Comparison of ENCODE assay signal across 8 cellular contexts in the genomic region with DNA sequence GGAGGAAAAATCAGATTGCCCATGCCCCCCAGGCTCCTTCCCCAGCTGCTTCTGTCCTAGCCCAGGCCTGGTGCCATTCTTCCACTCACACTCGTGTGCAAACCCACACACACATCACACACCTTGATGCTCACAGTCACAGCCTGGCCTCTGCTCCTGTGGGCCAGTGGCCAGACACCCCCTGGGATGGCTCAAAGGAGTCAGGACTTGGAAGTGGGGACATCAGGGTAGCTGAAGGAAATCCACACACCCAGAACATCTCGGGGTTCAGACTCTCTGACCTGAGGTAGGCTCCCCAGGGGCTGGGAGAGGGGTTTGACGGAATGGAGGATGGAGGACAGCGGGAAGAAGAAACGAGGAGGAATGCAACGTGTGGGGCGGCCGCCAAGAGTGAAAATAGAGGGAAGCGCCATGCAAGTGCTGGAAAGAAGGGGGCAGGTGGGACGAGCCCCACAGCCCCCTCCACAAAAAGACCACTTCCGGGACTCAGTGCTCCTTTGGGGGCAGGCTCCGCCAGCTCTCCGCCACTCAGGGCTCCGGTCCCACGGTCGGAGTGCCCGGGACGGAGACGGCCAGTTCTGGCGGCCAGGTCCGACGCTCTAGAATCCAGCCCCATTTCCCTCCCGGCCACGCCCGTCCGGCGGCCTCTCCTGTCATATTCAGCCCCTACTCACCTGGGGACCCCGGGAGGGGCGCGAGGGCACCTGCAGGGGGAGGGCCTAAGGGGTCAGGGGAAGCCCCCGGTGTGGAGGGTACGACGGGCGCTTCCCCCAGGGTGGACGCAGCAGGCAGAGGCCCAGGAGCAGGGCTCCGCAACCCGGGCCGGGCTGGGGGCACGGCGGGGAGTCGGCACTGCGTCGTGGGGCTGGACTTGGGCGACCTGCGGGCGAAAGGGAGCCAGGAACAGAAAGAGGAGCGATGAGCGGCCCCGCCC. TPM values are rescaled to one million over a fixed set of nuclear protein-coding genes. Genes with fewer than 3 reads are reported as not detected.
DNase-seq lines count a peak whose midpoint lies in the region; ATAC-seq, FAIRE-seq and TF ChIP-seq lines count a peak whose summit lies in the region.
"Not testable (repeated sequence)": the region's sequence is repeated elsewhere in the genome, so short reads cannot be mapped to it uniquely, and the experiment has no call there.

No MANE protein-coding gene starts in this region.

- H3K4me2 ChIP-seq in GM12878 (ENCODE audit: control insufficient read depth, insufficient read depth): peak overlapping the region; percentile 89

- RAD21 ChIA-PET in GM12878 (lab: Charles Lee; ENCODE audit: unreplicated experiment): interaction anchor here (0.6 to 1.9 kb wide), 9 partner anchors 14 to 370 kb away, joined by 3 to 7 read pairs (median 3); a partner anchor contains a TSS

- H2AFZ ChIP-seq in GM12878 (ENCODE audit: control insufficient read depth, low read depth, low read length): peak overlapping the region; percentile 91

- not testable (repeated sequence) for H4K20me1 ChIP-seq in GM12878 (ENCODE audit: control insufficient read depth, insufficient read depth)

- H3K4me1 ChIP-seq in CD4-positive, CD25-positive, alpha-beta regulatory T cell (ENCODE audit: control insufficient read depth, insufficient read depth, low read length, poor library complexity, severe bottlenecking): peaks cover 14% of the 10 kb centered on the region
- H3K4me1 ChIP-seq in GM12878 (ENCODE audit: control insufficient read depth, insufficient read depth, low read length); mucosa of rectum (ENCODE audit: control insufficient read depth in 2 of 2, insufficient read depth in 2 of 2, low read length in 2 of 2): not testable (repeated sequence)
- peaks cover 0 to 61% (median 33%) of the 10 kb centered on the region in 6 donors for H3K4me1 ChIP-seq in spleen

- not testable (repeated sequence) for H3K9me3 ChIP-seq in CD4-positive, CD25-positive, alpha-beta regulatory T cell (ENCODE audit: control insufficient read depth in 2 of 2, low read length in 2 of 2); GM12878 (replicated peaks; ENCODE audit: control insufficient read depth, insufficient read depth, low read length); mucosa of rectum (ENCODE audit: control insufficient read depth in 2 of 2, low read length in 2 of 2); spleen

- peak overlapping the region; percentile 52 to 94 (median 85) for H3K27ac Mint-ChIP-seq in CD4-positive, CD25-positive, alpha-beta regulatory T cell
- H3K27ac Mint-ChIP-seq in T-cell: peak overlapping the region in 1 of 2 donors; percentile 52

- H3K36me3 ChIP-seq in CD4-positive, CD25-positive, alpha-beta regulatory T cell (ENCODE audit: control insufficient read depth, insufficient read depth, low read length); GM12878 (ENCODE audit: control insufficient read depth in 2 of 2, insufficient read depth in 2 of 2, low read length in 1 of 2); mucosa of rectum (ENCODE audit: control insufficient read depth in 2 of 2, insufficient read depth in 2 of 2, low read length in 2 of 2); spleen: not testable (repeated sequence)

- H3K27ac ChIP-seq in CD4-positive, CD25-positive, alpha-beta regulatory T cell (ENCODE audit: insufficient read depth, low read length, poor library complexity, severe bottlenecking): peak overlapping the region; percentile 62
- H3K27ac ChIP-seq in GM12878 (ENCODE audit: control insufficient read depth, insufficient read depth) (peak overlapping the region; percentile 20; the same call in 1 of the 2 replicates), mucosa of rectum (ENCODE audit: low read depth in 2 of 2, low read length in 2 of 2) (peak overlapping the region in 1 of 2 donors; percentile 38), spleen (peak overlapping the region in 6 of 8 donors; percentile 38 to 80 (median 64))

- not testable (repeated sequence) for H3K9me3 Mint-ChIP-seq in CD4-positive, CD25-positive, alpha-beta regulatory T cell; T-cell

- not testable (repeated sequence) for ATAC-seq in CD4-positive, CD25-positive, alpha-beta regulatory T cell (ENCODE audit: low read depth in 2 of 2); T-cell (replicated peaks in 1 of 4)
- ATAC-seq in GM19463 (IDR thresholded peaks at IDR 0.05; ENCODE audit: unreplicated experiment): peak; percentile 25
- peak; percentile 18 for ATAC-seq in HG03439 (IDR thresholded peaks at IDR 0.05; ENCODE audit: unreplicated experiment)
- peak; percentile 35 for ATAC-seq in GM12878
- ATAC-seq in Right ventricle myocardium inferior: peak; percentile 2

- H3K4me3 Mint-ChIP-seq in CD4-positive, CD25-positive, alpha-beta regulatory T cell: peak overlapping the region; percentile 87 to 93 (median 88)
- H3K4me3 Mint-ChIP-seq in T-cell: peak overlapping the region; percentile 80 to 85 (median 84)

- intact Hi-C loops in GM12878 (cut with micrococcal nuclease; ENCODE audit: unreplicated experiment): loop anchor here (5.0 kb wide), 1 partner anchor 286 kb away; the partner anchor contains the start of gene SIN3A
- intact Hi-C loops in Right ventricle myocardium inferior (cut with DNase I); spleen (cut with DNase I; ENCODE audit: low total_unique reads): not testable (repeated sequence)

- H3K79me2 ChIP-seq in GM12878 (ENCODE audit: control insufficient read depth, insufficient read depth, low read length): not testable (repeated sequence)

- TSS peak; percentile 60 for BruUV-seq in GM12878 (replicated peaks; lab: Mats Ljungman, UMichigan)

- 16% methylated on average over 40 of the region's 49 CpGs for WGBS in GM12878 (ENCODE audit: insufficient coverage, insufficient replicate concordance, low lambda C conversion rate, missing lambda C conversion rate)
- WGBS in spleen, 5 donors: 5 to 17% (median 8%) methylated on average over 17 to 49 of the region's 49 CpGs

- CTCF ChIA-PET in T-cell (lab: Charles Lee) (interaction anchor here in 1 of 2 donors (0.6 kb wide), 1 partner anchor 132 kb away, joined by 3 read pairs; no protein-coding TSS in a partner anchor), GM12878 (lab: Yijun Ruan, JAX) (interaction anchor here (0.7 to 2.4 kb wide), 4 partner anchors 13 to 64 kb away, joined by 3 to 10 read pairs (median 4); no protein-coding TSS in a partner anchor)

- not testable (repeated sequence) for TF ChIP-seq RAD21 in GM12878 (IDR thresholded peaks at IDR 0.05; ENCODE audit: insufficient read depth, low read depth, low read length)

- not testable (repeated sequence) for H3K4me3 ChIP-seq in CD4-positive, CD25-positive, alpha-beta regulatory T cell (ENCODE audit: low read depth, low read length)
- H3K4me3 ChIP-seq in GM12878 (peak overlapping the region; percentile 97), mucosa of rectum (ENCODE audit: low read length in 2 of 2) (peak overlapping the region; percentile 72 to 85), spleen (peak overlapping the region; percentile 71 to 91 (median 80))

- not testable (repeated sequence) for TF ChIP-seq CTCF in GM12878 (IDR thresholded peaks at IDR 0.05 in 2 of 3, conservative IDR thresholded peaks at IDR 0.05 in 1 of 3; ENCODE audit: control insufficient read depth in 2 of 3, extremely low read depth in 1 of 3, insufficient read depth in 1 of 3, low read depth in 3 of 3, low read length in 3 of 3); spleen (IDR thresholded peaks at IDR 0.05 in 8 of 11, conservative IDR thresholded peaks at IDR 0.05 in 3 of 11)

- POLR2A ChIA-PET in T-cell (lab: Charles Lee): interaction anchor here (0.5 to 0.6 kb wide), 2 partner anchors 19 to 118 kb away, joined by 3 read pairs; no protein-coding TSS in a partner anchor
- POLR2A ChIA-PET in GM12878 (lab: Charles Lee): interaction anchor here (0.6 to 1.4 kb wide), 4 partner anchors 21 to 1277 kb away, joined by 3 to 6 read pairs (median 3); partner anchors contain the start of gene UBL7

- TF ChIP-seq EP300 in GM12878 (IDR thresholded peaks at IDR 0.05; ENCODE audit: borderline replicate concordance in 1 of 2, control insufficient read depth in 1 of 2, low read depth in 2 of 2, low read length in 2 of 2): not testable (repeated sequence)

- not testable (repeated sequence) for FAIRE-seq in GM12878 (lab: Jason Lieb, UNC)

- not testable (repeated sequence) for H3K27me3 Mint-ChIP-seq in CD4-positive, CD25-positive, alpha-beta regulatory T cell; T-cell

- DNase-seq in CD4-positive, CD25-positive, alpha-beta regulatory T cell; GM12878 (ENCODE audit: low read depth, low spot score); Right ventricle myocardium inferior (ENCODE audit: missing footprints): not testable (repeated sequence)
- DNase-seq in T-cell (peak in 1 of 34 experiments; percentile 7), spleen (peak; percentile 71)

- peaks cover 0 to 28% (median 5%) of the 10 kb centered on the region in 4 donors for H3K4me1 Mint-ChIP-seq in CD4-positive, CD25-positive, alpha-beta regulatory T cell
- peaks cover 12 to 23% (median 16%) of the 10 kb centered on the region in 3 donors for H3K4me1 Mint-ChIP-seq in T-cell

- peak; percentile 43 for TF ChIP-seq POLR2A in GM12878 (IDR thresholded peaks at IDR 0.05; ENCODE audit: low read depth, low read length)
- not testable (repeated sequence) for TF ChIP-seq POLR2A in spleen (IDR thresholded peaks at IDR 0.05)

- H3K36me3 Mint-ChIP-seq in CD4-positive, CD25-positive, alpha-beta regulatory T cell; T-cell: not testable (repeated sequence)

- in situ Hi-C loops in GM12878 (cut with MboI): not testable (repeated sequence)

- H3K27me3 ChIP-seq in CD4-positive, CD25-positive, alpha-beta regulatory T cell (ENCODE audit: control insufficient read depth, insufficient read depth, low read length); GM12878 (replicated peaks in 1 of 2; ENCODE audit: control insufficient read depth in 2 of 2, insufficient read depth in 2 of 2, low read length in 1 of 2); mucosa of rectum (ENCODE audit: control insufficient read depth in 2 of 2, insufficient read depth in 2 of 2, low read length in 2 of 2): not testable (repeated sequence)
- H3K27me3 ChIP-seq in spleen (replicated peaks in 1 of 7): peaks cover 0 to 34% (median 0%) of the 10 kb centered on the region in 7 donors

- H3K9ac ChIP-seq in GM12878 (ENCODE audit: control insufficient read depth, insufficient read depth, low read length) (peak overlapping the region; percentile 68), mucosa of rectum (ENCODE audit: low read depth in 1 of 2, low read length in 2 of 2) (peak overlapping the region; percentile 75 to 77)

- SMC1A ChIA-PET in GM12878 (lab: Charles Lee; ENCODE audit: uncharacterized antibody, unreplicated experiment): interaction anchor here (1.0 to 1.8 kb wide), 5 partner anchors 12 to 65 kb away, joined by 3 to 5 read pairs (median 3); no protein-coding TSS in a partner anchor

RNA-seq across cellular contexts. Expression of gene CSPG4, which starts 25.3 kb away (rescaled TPM):
- total RNA-seq in CD4-positive, CD25-positive, alpha-beta regulatory T cell: not detected
- polyA plus RNA-seq in CD4-positive, CD25-positive, alpha-beta regulatory T cell: not detected
- total RNA-seq in T-cell: under 1 TPM in 3 of 5 donors, not detected in 2; 0.06 to 0.07 (median 0.06) TPM
- 2.2 and 2.5 TPM in 2 replicates for total RNA-seq in GM12878 (2013; cell fraction: nucleolus; rRNA removed)
- total RNA-seq in GM12878 (2014; rRNA removed): 1.9 and 2.2 TPM in 2 replicates
- 0.74 and 0.81 TPM in 2 replicates for total RNA-seq in GM12878 (2014; rRNA removed; fragmentation: Illumina TruSeq; extraction: Trizol)
- 2.0 and 2.2 TPM in 2 replicates for total RNA-seq in GM12878 (2021)
- 0.13 TPM for polyA plus RNA-seq in GM12878 (2011; ENCODE audit: low read depth)
- polyA plus RNA-seq in GM12878 (2011; rRNA removed): 0.06 and 0.15 TPM in 2 replicates
- polyA plus RNA-seq in GM12878 (2011; cell fraction: cytosol; rRNA removed): 0.18 and 0.27 TPM in 2 replicates
- polyA plus RNA-seq in GM12878 (2011; cell fraction: nucleus; rRNA removed): 1.2 and 1.3 TPM in 2 replicates
- polyA plus RNA-seq in GM12878 (2012): 0.46 and 0.49 TPM in 2 replicates
- polyA plus RNA-seq in GM12878 (2014; fragmentation: Illumina TruSeq; extraction: Trizol): 0.10 and 0.25 TPM in 2 replicates
- under 1 TPM; 0.02 to 0.03 TPM for polyA plus RNA-seq in GM12878 (2014; fragmentation: Nextera tagmentation; extraction: Ambion mirVana)
- polyA plus RNA-seq in GM12878 (2014; rRNA removed): 0.96 and 1.3 TPM in 2 replicates
- under 1 TPM; 0.72 to 0.95 TPM for polyA plus RNA-seq in GM12878 (2016; fragmentation: Nextera tagmentation; extraction: Ambion mirVana)
- polyA minus RNA-seq in GM12878 (2011; rRNA and poly(A)+ RNA removed): 0.37 and 0.82 TPM in 2 replicates
- polyA minus RNA-seq in GM12878 (2011; cell fraction: cytosol; rRNA and poly(A)+ RNA removed): 0.67 and 0.73 TPM in 2 replicates
- polyA minus RNA-seq in GM12878 (2011; cell fraction: nucleus; rRNA and poly(A)+ RNA removed): 0.73 and 1.2 TPM in 2 replicates
- total RNA-seq in Right ventricle myocardium inferior: 7.8 TPM
- 10 to 100 TPM in 4 of 7 donors, 1 to 10 TPM in 3; 4.1 to 28.6 (median 10.2) TPM for total RNA-seq in spleen
- 1 to 10 TPM in 2 of 3 donors, under 1 TPM in 1; 0.89 to 4.9 (median 1.3) TPM for polyA plus RNA-seq in spleen
